Comparison of ENCODE assay signal across 10 cellular contexts in the genomic region with DNA sequence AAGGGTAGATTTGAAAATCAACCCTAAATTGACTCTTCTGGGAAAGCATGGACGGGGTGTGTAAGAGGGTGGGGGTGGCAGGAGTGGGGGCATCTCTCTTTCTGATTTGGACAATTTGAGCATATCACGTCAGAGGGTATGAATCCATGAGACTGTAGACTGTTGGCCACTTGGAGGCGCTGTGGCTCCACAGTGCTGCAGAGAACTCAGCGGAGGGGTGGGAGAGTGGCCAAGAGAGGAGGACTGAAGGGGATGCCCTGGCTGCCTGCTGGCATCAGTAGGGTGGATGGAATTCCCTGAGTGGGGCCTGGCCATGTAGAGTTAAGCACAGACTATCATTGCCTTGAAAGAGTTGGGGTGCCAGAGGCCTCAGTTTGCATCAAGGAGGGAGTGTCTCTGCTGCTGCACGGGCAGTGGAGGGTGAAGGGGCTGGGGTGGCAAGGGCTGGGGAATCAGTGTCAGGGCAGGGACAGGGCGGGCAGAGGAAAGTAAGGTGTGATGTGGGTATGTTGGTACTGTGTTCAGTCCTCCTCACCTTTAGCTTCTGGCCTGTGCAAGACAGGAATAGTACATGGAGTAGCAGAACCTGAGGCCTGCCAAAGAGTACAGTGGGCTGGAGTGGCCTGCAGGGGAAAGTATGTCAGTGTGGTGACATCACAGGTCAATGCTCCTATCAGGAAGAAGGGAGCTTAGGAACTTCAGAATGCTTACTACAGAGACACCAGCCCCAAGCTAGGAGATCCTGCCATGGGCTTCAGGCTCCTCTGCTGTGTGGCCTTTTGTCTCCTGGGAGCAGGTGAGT.
DNase-seq lines count a peak whose midpoint lies in the region; ATAC-seq and TF ChIP-seq lines count a peak whose summit lies in the region.
"Had no signal": no experiment of that assay in that cellular context is flagged by ENCODE, and none has a peak within 500 bp of the region (broad histone marks: within the 10 kb centered on the region; RNA-seq: fewer than 3 reads in every experiment).

No MANE protein-coding gene starts in this region.

- H3K9me3 Mint-ChIP-seq in activated CD8-positive, alpha-beta memory T cell treated with anti-CD3 and anti-CD28 coated beads, Interleukin-2, amount 10 ng/mL, durations not matched to agents 7 days and 5 days (ENCODE audit: low read depth): no peaks in the 10 kb centered on the region
- H3K9me3 Mint-ChIP-seq: stimulated activated naive B cell treated with anti-CD40 and anti-IgM and Interleukin-4, amounts not matched to agents 10 μg/mL and 1 μg/mL and 100 μg/mL, for 72 hours had no signal

- peaks cover 8% of the 10 kb centered on the region for H3K27me3 Mint-ChIP-seq in activated CD8-positive, alpha-beta memory T cell treated with anti-CD3 and anti-CD28 coated beads, Interleukin-2, amount 10 ng/mL, durations not matched to agents 7 days and 5 days
- H3K27me3 Mint-ChIP-seq: stimulated activated naive B cell treated with anti-CD40 and anti-IgM and Interleukin-4, amounts not matched to agents 10 μg/mL and 1 μg/mL and 100 μg/mL, for 72 hours had no signal

- H3K4me3 ChIP-seq in hepatocyte: no peak overlapping the region
- H3K4me3 ChIP-seq in upper lobe of right lung: no peak overlapping the region
- H3K4me3 ChIP-seq in ascending aorta: no peak overlapping the region
- no peak overlapping the region for H3K4me3 ChIP-seq in vagina

- no peaks in the 10 kb centered on the region for H3K9me3 ChIP-seq in hepatocyte (ENCODE audit: low read depth)
- no peaks in the 10 kb centered on the region for H3K9me3 ChIP-seq in upper lobe of right lung
- H3K9me3 ChIP-seq in ascending aorta: no peaks in the 10 kb centered on the region
- H3K9me3 ChIP-seq in vagina: no peaks in the 10 kb centered on the region

- in situ Hi-C loops in KBM-7 (cut with MboI; ENCODE audit: low pct_unique_long_range_greater_than_20kb, low sequenced_read_pairs): no loop called here

- peak overlapping the region; percentile 52 for H3K27ac Mint-ChIP-seq in activated CD8-positive, alpha-beta memory T cell treated with anti-CD3 and anti-CD28 coated beads, Interleukin-2, amount 10 ng/mL, durations not matched to agents 7 days and 5 days
- H3K27ac Mint-ChIP-seq: stimulated activated naive B cell treated with anti-CD40 and anti-IgM and Interleukin-4, amounts not matched to agents 10 μg/mL and 1 μg/mL and 100 μg/mL, for 72 hours had no signal

- no peaks in the 10 kb centered on the region for H3K79me2 ChIP-seq in hepatocyte

- CTCF ChIA-PET in activated CD8-positive, alpha-beta memory T cell treated with anti-CD3 and anti-CD28 coated beads, Interleukin-2, amount 10 ng/mL, durations not matched to agents 7 days and 5 days (lab: Charles Lee): interaction anchor here (0.6 to 1.5 kb wide), 3 partner anchors 8 to 420 kb away, joined by 3 read pairs; no protein-coding TSS in a partner anchor

- H3K9me2 ChIP-seq in hepatocyte (replicated peaks; ENCODE audit: insufficient read depth): no peaks in the 10 kb centered on the region

- DNase-seq in COLO668 (lab: John Stamatoyannopoulos, UW; ENCODE audit: unreplicated experiment) (peak; percentile 9), KBM-7 (peak; percentile 37), hepatocyte (ENCODE audit: low spot score) (peak; percentile 30), upper lobe of right lung (no peak), ascending aorta (ENCODE audit: low spot score in 2 of 2) (no peak), vagina (ENCODE audit: extremely low spot score in 2 of 2) (no peak), SIG-M5 treated with dmso at 0.1 percent for 504 hours (lab: John Stamatoyannopoulos, UW; ENCODE audit: unreplicated experiment) (no peak)
- DNase-seq in activated CD8-positive, alpha-beta memory T cell treated with anti-CD3 and anti-CD28 coated beads, Interleukin-2, amount 10 ng/mL, durations not matched to agents 7 days and 5 days: peak; percentile 58
- DNase-seq: stimulated activated naive B cell treated with anti-CD40 and anti-IgM and Interleukin-4, amounts not matched to agents 10 μg/mL and 1 μg/mL and 100 μg/mL, for 72 hours had no signal

- WGBS in hepatocyte (ENCODE audit: low lambda C conversion rate, missing lambda C conversion rate): 61% methylated on average over 6 of the region's 6 CpGs

- H3K4me1 Mint-ChIP-seq in activated CD8-positive, alpha-beta memory T cell treated with anti-CD3 and anti-CD28 coated beads, Interleukin-2, amount 10 ng/mL, durations not matched to agents 7 days and 5 days: peaks cover 2% of the 10 kb centered on the region
- H3K4me1 Mint-ChIP-seq: stimulated activated naive B cell treated with anti-CD40 and anti-IgM and Interleukin-4, amounts not matched to agents 10 μg/mL and 1 μg/mL and 100 μg/mL, for 72 hours had no signal

- no peaks in the 10 kb centered on the region for H3K36me3 Mint-ChIP-seq in activated CD8-positive, alpha-beta memory T cell treated with anti-CD3 and anti-CD28 coated beads, Interleukin-2, amount 10 ng/mL, durations not matched to agents 7 days and 5 days
- H3K36me3 Mint-ChIP-seq: stimulated activated naive B cell treated with anti-CD40 and anti-IgM and Interleukin-4, amounts not matched to agents 10 μg/mL and 1 μg/mL and 100 μg/mL, for 72 hours had no signal

- TF ChIP-seq CTCF in hepatocyte (IDR thresholded peaks at IDR 0.05; ENCODE audit: poor library complexity) (peak; percentile 31), upper lobe of right lung (IDR thresholded peaks at IDR 0.05) (no peak), ascending aorta (IDR thresholded peaks at IDR 0.05) (peak in 1 of 3 experiments; percentile 8), vagina (IDR thresholded peaks at IDR 0.05) (no peak)

- H3K4me1 ChIP-seq in hepatocyte (ENCODE audit: insufficient read depth) (peaks cover 13% of the 10 kb centered on the region), upper lobe of right lung (no peaks in the 10 kb centered on the region), ascending aorta (no peaks in the 10 kb centered on the region), vagina (no peaks in the 10 kb centered on the region)

- H3K4me3 Mint-ChIP-seq in activated CD8-positive, alpha-beta memory T cell treated with anti-CD3 and anti-CD28 coated beads, Interleukin-2, amount 10 ng/mL, durations not matched to agents 7 days and 5 days: peak overlapping the region; percentile 46
- H3K4me3 Mint-ChIP-seq: stimulated activated naive B cell treated with anti-CD40 and anti-IgM and Interleukin-4, amounts not matched to agents 10 μg/mL and 1 μg/mL and 100 μg/mL, for 72 hours had no signal

- no peak overlapping the region for H2AFZ ChIP-seq in hepatocyte

- no peak overlapping the region for H3K4me2 ChIP-seq in hepatocyte

- no peak overlapping the region for H3K27ac ChIP-seq in hepatocyte
- H3K27ac ChIP-seq in upper lobe of right lung: no peak overlapping the region
- H3K27ac ChIP-seq in ascending aorta: no peak overlapping the region
- H3K27ac ChIP-seq in vagina: no peak overlapping the region
- H3K27ac ChIP-seq: epithelial cell of prostate had no signal

- H3K36me3 ChIP-seq in hepatocyte (replicated peaks; ENCODE audit: insufficient read depth, low read depth) (no peaks in the 10 kb centered on the region), upper lobe of right lung (no peaks in the 10 kb centered on the region), ascending aorta (no peaks in the 10 kb centered on the region), vagina (no peaks in the 10 kb centered on the region)

- no peak for TF ChIP-seq POLR2A in vagina (IDR thresholded peaks at IDR 0.05)

- ATAC-seq in activated CD8-positive, alpha-beta memory T cell treated with anti-CD3 and anti-CD28 coated beads, Interleukin-2, amount 10 ng/mL, durations not matched to agents 7 days and 5 days: peak; percentile 80
- ATAC-seq in upper lobe of right lung: peak; percentile 40

- H4K20me1 ChIP-seq in hepatocyte (ENCODE audit: insufficient read depth, poor library complexity, severe bottlenecking): no peaks in the 10 kb centered on the region

- intact Hi-C loops in upper lobe of right lung (cut with DNase I) (no loop called here), ascending aorta (cut with DNase I) (no loop called here), vagina (cut with DNase I) (no loop called here)

- no peaks in the 10 kb centered on the region for H3K27me3 ChIP-seq in hepatocyte
- no peaks in the 10 kb centered on the region for H3K27me3 ChIP-seq in upper lobe of right lung
- no peaks in the 10 kb centered on the region for H3K27me3 ChIP-seq in ascending aorta
- no peaks in the 10 kb centered on the region for H3K27me3 ChIP-seq in vagina

Comparison
In these comparisons a context has a peak if more than half of its experiments do, and no peak if none do; other contexts are left out.
1. DNase-seq: peak in COLO668 (single experiment), KBM-7 (single experiment), activated CD8-positive, alpha-beta memory T cell treated with anti-CD3 and anti-CD28 coated beads, Interleukin-2, amount 10 ng/mL, durations not matched to agents 7 days and 5 days (single experiment) and hepatocyte (single experiment); none in upper lobe of right lung (single experiment), ascending aorta (0 of 2), vagina (0 of 2) and SIG-M5 treated with dmso at 0.1 percent for 504 hours (single experiment).